In the genomic region with DNA sequence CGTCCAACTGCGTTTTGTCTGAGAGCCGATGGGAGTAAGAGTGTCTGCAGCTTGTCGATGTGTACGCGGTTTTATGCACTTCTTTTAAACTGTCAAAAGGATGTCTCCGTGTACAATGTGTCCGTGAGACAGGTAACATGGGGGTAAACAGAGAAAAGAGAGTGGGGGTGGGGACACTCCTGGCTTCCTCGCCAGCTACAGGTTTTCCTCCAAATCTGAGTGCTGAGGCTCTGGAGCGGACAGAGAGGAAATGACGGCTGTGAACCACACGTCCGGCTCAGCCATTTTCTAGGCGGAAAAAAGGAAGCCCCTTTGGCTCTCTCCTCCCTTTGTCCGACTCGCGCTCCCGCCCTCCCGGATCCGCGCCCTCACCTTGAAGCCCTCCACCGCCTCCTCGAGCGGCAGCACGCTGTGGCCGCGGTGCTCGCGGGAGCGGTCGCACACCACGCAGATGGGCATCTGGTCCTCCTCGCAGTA, we compare ENCODE assay signal across 8 cellular contexts. TPM values are rescaled to one million over a fixed set of nuclear protein-coding genes. Genes with fewer than 3 reads are reported as not detected.
DNase-seq lines count a peak whose midpoint lies in the region; ATAC-seq and TF ChIP-seq lines count a peak whose summit lies in the region.

No MANE protein-coding gene starts in this region.

- H3K4me3 Mint-ChIP-seq in activated naive CD8-positive, alpha-beta T cell: peak overlapping the region; percentile 93

- no peaks in the 10 kb centered on the region for H3K27me3 Mint-ChIP-seq in activated naive CD8-positive, alpha-beta T cell

- peaks cover 10% of the 10 kb centered on the region for H3K36me3 Mint-ChIP-seq in activated naive CD8-positive, alpha-beta T cell

- H3K4me1 ChIP-seq in heart left ventricle: peaks cover 0 to 52% (median 19%) of the 10 kb centered on the region in 12 donors

- peak overlapping the region; percentile 88 for H3K27ac Mint-ChIP-seq in activated naive CD8-positive, alpha-beta T cell

- DNase-seq in C1 segment of cervical spinal cord (lab: John Stamatoyannopoulos, UW) (peak in 9 of 14 donors; percentile 6 to 54 (median 38)), OCI-M1 (lab: John Stamatoyannopoulos, UW) (peak; percentile 69), heart left ventricle (peak in 4 of 5 donors; percentile 53 to 63 (median 58)), posterior cingulate gyrus (peak in 6 of 10 donors; percentile 31 to 85 (median 38)), dedifferentiated amniotic fluid mesenchymal stem cell (ENCODE audit: extremely low spot score) (no peak)

- H3K27ac ChIP-seq in heart left ventricle: peak overlapping the region; percentile 67 to 98 (median 96)

- H3K4me3 ChIP-seq in heart left ventricle: peak overlapping the region; percentile 85 to 100 (median 90)

- peaks cover 44% of the 10 kb centered on the region for H3K4me1 Mint-ChIP-seq in activated naive CD8-positive, alpha-beta T cell (ENCODE audit: low read depth)

- peaks cover 0 to 46% (median 40%) of the 10 kb centered on the region in 9 donors for H3K36me3 ChIP-seq in heart left ventricle

- H3K9me3 ChIP-seq in heart left ventricle: no peaks in the 10 kb centered on the region

- no peaks in the 10 kb centered on the region for H3K27me3 ChIP-seq in heart left ventricle

- TF ChIP-seq POLR2A in heart left ventricle (IDR thresholded peaks at IDR 0.05): no peak

- WGBS in heart left ventricle, 4 donors: 0 to 2% (median 0%) methylated on average over 24 to 33 of the region's 33 CpGs

- H3K9me3 Mint-ChIP-seq in activated naive CD8-positive, alpha-beta T cell (ENCODE audit: low read depth): no peaks in the 10 kb centered on the region

- intact Hi-C loops in heart left ventricle (cut with DNase I) (loop anchor here in 7 of 10 donors (1.0 to 10.0 kb wide), 4 partner anchors 26 to 62 kb away; no protein-coding TSS in a partner anchor), posterior cingulate gyrus (cut with DNase I) (no loop called here)

- TF ChIP-seq CTCF in heart left ventricle (IDR thresholded peaks at IDR 0.05): no peak

- ATAC-seq in GM19043 (IDR thresholded peaks at IDR 0.05; ENCODE audit: low read depth, unreplicated experiment) (peak; percentile 14), HG03139 (IDR thresholded peaks at IDR 0.05; ENCODE audit: unreplicated experiment) (peak; percentile 23), heart left ventricle (peak; percentile 18 to 61 (median 54))

RNA-seq across cellular contexts. Expression of gene TRIM27, which starts 0.9 kb away (rescaled TPM):
- 10 to 100 TPM; 14.7 to 37.7 (median 19.8) TPM for total RNA-seq in heart left ventricle
- polyA plus RNA-seq in heart left ventricle: 10 to 100 TPM; 15.1 to 33.5 TPM
